Comparison of ENCODE assay signal across 26 cellular contexts in the genomic region with DNA sequence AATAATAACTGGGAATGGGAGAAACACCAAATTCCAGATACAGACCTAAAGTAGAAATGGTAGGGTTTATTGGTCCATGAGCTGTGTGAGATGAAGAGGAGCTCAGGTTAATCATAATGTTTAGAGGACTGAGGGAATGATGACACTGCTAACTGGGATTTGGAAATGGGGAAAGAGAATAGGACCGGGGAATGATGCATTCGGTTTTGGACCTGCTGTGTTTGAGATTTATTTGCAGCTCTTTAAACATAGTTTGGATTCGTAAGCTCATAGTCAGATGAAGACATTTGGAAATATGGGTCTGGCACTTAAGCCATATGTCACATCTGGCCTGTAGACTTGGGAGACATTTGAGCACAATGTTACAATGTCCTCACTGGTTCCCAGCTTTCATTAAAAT.
DNase-seq lines count a peak whose midpoint lies in the region; ATAC-seq and TF ChIP-seq lines count a peak whose summit lies in the region.
"Had no signal": no experiment of that assay in that cellular context is flagged by ENCODE, and none has a peak within 500 bp of the region (broad histone marks: within the 10 kb centered on the region; RNA-seq: fewer than 3 reads in every experiment).

No MANE protein-coding gene starts in this region.

- H3K36me3 ChIP-seq in BJ (ENCODE audit: control insufficient read depth, insufficient read depth, low read length) (no peaks in the 10 kb centered on the region), MG63 (no peaks in the 10 kb centered on the region), skeletal muscle satellite cell (ENCODE audit: insufficient read depth, low read length) (no peaks in the 10 kb centered on the region)
- H3K36me3 ChIP-seq: adrenal gland, prostate gland, transverse colon had no signal

- no peaks in the 10 kb centered on the region for H3K4me1 Mint-ChIP-seq in natural killer cell
- H3K4me1 Mint-ChIP-seq: neural crest cell had no signal

- H3K36me3 Mint-ChIP-seq in natural killer cell, result no peaks in the 10 kb centered on the region

- CTCF ChIA-PET in BJ (lab: Yijun Ruan, JAX), result interaction anchor here (0.7 to 1.6 kb wide), 3 partner anchors 10 to 16 kb away, joined by 3 to 4 read pairs (median 4); no protein-coding TSS in a partner anchor

- no peaks in the 10 kb centered on the region for H3K27me3 ChIP-seq in BJ (ENCODE audit: control insufficient read depth, insufficient read depth, low read length)
- no peaks in the 10 kb centered on the region for H3K27me3 ChIP-seq in MG63
- H3K27me3 ChIP-seq in skeletal muscle satellite cell (ENCODE audit: control insufficient read depth, insufficient read depth, low read length), result no peaks in the 10 kb centered on the region
- H3K27me3 ChIP-seq: adrenal gland, transverse colon had no signal

- no peak overlapping the region for H3K4me2 ChIP-seq in skeletal muscle satellite cell (ENCODE audit: low read length)

- H3K27ac Mint-ChIP-seq in natural killer cell, result no peak overlapping the region
- H3K27ac Mint-ChIP-seq: stimulated activated naive CD8-positive, alpha-beta T cell treated with anti-CD3 and anti-CD28 coated beads, Interleukin-15, amount 100 ng/mL, for 72 hours had no signal

- H3K27me3 Mint-ChIP-seq in natural killer cell (ENCODE audit: low read depth in 2 of 2), result peaks cover 0 to 2% of the 10 kb centered on the region in 2 donors
- H3K27me3 Mint-ChIP-seq: stimulated activated naive CD8-positive, alpha-beta T cell treated with anti-CD3 and anti-CD28 coated beads, Interleukin-15, amount 100 ng/mL, for 72 hours had no signal

- TF ChIP-seq CTCF in BJ (IDR thresholded peaks at IDR 0.05; ENCODE audit: insufficient read depth, low read depth, low read length) (no peak), natural killer cell (IDR thresholded peaks at IDR 0.05) (no peak)

- H3K4me1 ChIP-seq in skeletal muscle satellite cell (ENCODE audit: control insufficient read depth, insufficient read depth, low read length), result peaks cover 47% of the 10 kb centered on the region
- H3K4me1 ChIP-seq: adrenal gland, prostate gland, transverse colon had no signal

- peak overlapping the region; percentile 69 for H3K9ac ChIP-seq in skeletal muscle satellite cell (ENCODE audit: low read depth, low read length)

- ATAC-seq in natural killer cell, result no peak
- ATAC-seq: mucosa of descending colon; stimulated activated naive CD8-positive, alpha-beta T cell treated with anti-CD3 and anti-CD28 coated beads, Interleukin-15, amount 100 ng/mL, for 72 hours had no signal

- intact Hi-C loops in natural killer cell (cut with micrococcal nuclease), result no loop called here

- POLR2A ChIA-PET in BJ (lab: Charles Lee), result interaction anchor here (0.6 kb wide), 2 partner anchors 297 to 503 kb away, joined by 3 read pairs; no protein-coding TSS in a partner anchor

- H3K4me3 Mint-ChIP-seq in natural killer cell, result no peak overlapping the region
- H3K4me3 Mint-ChIP-seq: neural crest cell; stimulated activated naive CD8-positive, alpha-beta T cell treated with anti-CD3 and anti-CD28 coated beads, Interleukin-15, amount 100 ng/mL, for 72 hours had no signal

- H3K4me3 ChIP-seq in BJ (ENCODE audit: low read depth, low read length) (no peak overlapping the region), MG63 (no peak overlapping the region), skeletal muscle satellite cell (ENCODE audit: low read length) (no peak overlapping the region)
- H3K4me3 ChIP-seq: adrenal gland, mucosa of descending colon, prostate gland, SK-N-MC, transverse colon had no signal

- H3K9me3 Mint-ChIP-seq in natural killer cell, result no peaks in the 10 kb centered on the region
- H3K9me3 Mint-ChIP-seq: neural crest cell; stimulated activated naive CD8-positive, alpha-beta T cell treated with anti-CD3 and anti-CD28 coated beads, Interleukin-15, amount 100 ng/mL, for 72 hours had no signal

- H3K9me3 ChIP-seq in MG63 (peaks cover 4% of the 10 kb centered on the region; the same call in 1 of the 2 replicates), skeletal muscle satellite cell (replicated peaks; ENCODE audit: low read length) (no peaks in the 10 kb centered on the region)
- H3K9me3 ChIP-seq: adrenal gland, mucosa of descending colon, prostate gland, transverse colon had no signal

- DNase-seq in BJ (ENCODE audit: low read depth) (peak; percentile 77), MG63 (peak; percentile 43), fibroblast of gingiva (ENCODE audit: low read depth) (peak; percentile 94), natural killer cell (no peak), NCI-H2107 treated with DMSO at 0.1 percent for 48 hours (lab: John Stamatoyannopoulos, UW; ENCODE audit: unreplicated experiment) (no peak), NCI-H128 (lab: John Stamatoyannopoulos, UW; ENCODE audit: unreplicated experiment) (no peak)
- DNase-seq: activated CD4-positive, alpha-beta T cell treated with anti-CD3 and anti-CD28 coated beads, Interleukin-2, amount 50 U/mL, for 4 hours; activated CD8-positive, alpha-beta memory T cell treated with anti-CD3 and anti-CD28 coated beads, Interleukin-2, amount 50 U/mL, for 48 hours; activated gamma-delta T cell; adrenal gland; C1 segment of cervical spinal cord; Calu3; head of caudate nucleus; mucosa of descending colon; NCI-H1092; NCI-H2029 treated with DMSO at 0.1 percent for 48 hours; NCI-H446 treated with DMSO at 0.1 percent for 48 hours; NK-92 treated with Interleukin-12 subunit alpha and Interleukin-12 subunit beta, amount 100 ng/mL, for 24 hours; stimulated activated CD4-positive, alpha-beta T cell treated with anti-CD3 and anti-CD28 coated beads, Interleukin-4, amount 100 ng/mL, for 4 hours; stimulated activated naive CD8-positive, alpha-beta T cell treated with anti-CD3 and anti-CD28 coated beads, Interleukin-15, amount 100 ng/mL, for 72 hours; T-helper 2 cell; transverse colon had no signal

Comparison
In these comparisons a context has a peak if more than half of its experiments do, and no peak if none do; other contexts are left out.
1. DNase-seq: peak in BJ (single experiment), MG63 (single experiment) and fibroblast of gingiva (single experiment); none in natural killer cell (single experiment), NCI-H2107 treated with DMSO at 0.1 percent for 48 hours (single experiment) and NCI-H128 (single experiment).